1 cellular context compared by ENCODE assay signal in the genomic region with DNA sequence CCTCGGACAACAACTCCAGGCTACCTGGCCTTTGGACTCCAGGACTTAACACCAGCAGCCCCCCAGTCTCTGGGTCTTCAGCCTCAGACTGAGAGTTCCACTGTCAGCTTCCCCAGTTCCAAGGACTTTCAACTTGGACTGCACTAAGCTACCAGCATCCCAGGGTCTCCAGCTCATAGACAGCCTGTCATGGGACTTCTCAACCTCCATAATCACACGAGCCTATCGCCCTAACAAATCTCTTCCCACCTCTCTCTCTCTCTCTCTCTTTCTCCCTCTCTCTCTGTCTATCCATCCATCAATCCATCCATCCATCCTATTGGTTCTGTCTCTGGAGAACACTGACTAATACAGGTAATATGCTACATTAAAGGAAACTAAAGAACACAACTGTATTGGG.
TF ChIP-seq lines count a peak whose summit lies in the region.

No MANE protein-coding gene starts in this region.

TF ChIP-seq in GM12878, 131 proteins besides CTCF, POLR2A, EP300 and RAD21:
- TF ChIP-seq MEF2A (IDR thresholded peaks at IDR 0.05; ENCODE audit: insufficient read depth, low read depth, low read length) (no peak), SUZ12 (IDR thresholded peaks at IDR 0.05; ENCODE audit: unreplicated experiment) (no peak), RFX5 (IDR thresholded peaks at IDR 0.05; ENCODE audit: low read depth, low read length) (no peak), SREBF2 (IDR thresholded peaks at IDR 0.05; ENCODE audit: low read length) (no peak)
- TF ChIP-seq, protein P1, sequence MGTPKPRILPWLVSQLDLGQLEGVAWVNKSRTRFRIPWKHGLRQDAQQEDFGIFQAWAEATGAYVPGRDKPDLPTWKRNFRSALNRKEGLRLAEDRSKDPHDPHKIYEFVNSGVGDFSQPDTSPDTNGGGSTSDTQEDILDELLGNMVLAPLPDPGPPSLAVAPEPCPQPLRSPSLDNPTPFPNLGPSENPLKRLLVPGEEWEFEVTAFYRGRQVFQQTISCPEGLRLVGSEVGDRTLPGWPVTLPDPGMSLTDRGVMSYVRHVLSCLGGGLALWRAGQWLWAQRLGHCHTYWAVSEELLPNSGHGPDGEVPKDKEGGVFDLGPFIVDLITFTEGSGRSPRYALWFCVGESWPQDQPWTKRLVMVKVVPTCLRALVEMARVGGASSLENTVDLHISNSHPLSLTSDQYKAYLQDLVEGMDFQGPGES (IDR thresholded peaks at IDR 0.05) = no peak
- TF ChIP-seq, protein P2, sequence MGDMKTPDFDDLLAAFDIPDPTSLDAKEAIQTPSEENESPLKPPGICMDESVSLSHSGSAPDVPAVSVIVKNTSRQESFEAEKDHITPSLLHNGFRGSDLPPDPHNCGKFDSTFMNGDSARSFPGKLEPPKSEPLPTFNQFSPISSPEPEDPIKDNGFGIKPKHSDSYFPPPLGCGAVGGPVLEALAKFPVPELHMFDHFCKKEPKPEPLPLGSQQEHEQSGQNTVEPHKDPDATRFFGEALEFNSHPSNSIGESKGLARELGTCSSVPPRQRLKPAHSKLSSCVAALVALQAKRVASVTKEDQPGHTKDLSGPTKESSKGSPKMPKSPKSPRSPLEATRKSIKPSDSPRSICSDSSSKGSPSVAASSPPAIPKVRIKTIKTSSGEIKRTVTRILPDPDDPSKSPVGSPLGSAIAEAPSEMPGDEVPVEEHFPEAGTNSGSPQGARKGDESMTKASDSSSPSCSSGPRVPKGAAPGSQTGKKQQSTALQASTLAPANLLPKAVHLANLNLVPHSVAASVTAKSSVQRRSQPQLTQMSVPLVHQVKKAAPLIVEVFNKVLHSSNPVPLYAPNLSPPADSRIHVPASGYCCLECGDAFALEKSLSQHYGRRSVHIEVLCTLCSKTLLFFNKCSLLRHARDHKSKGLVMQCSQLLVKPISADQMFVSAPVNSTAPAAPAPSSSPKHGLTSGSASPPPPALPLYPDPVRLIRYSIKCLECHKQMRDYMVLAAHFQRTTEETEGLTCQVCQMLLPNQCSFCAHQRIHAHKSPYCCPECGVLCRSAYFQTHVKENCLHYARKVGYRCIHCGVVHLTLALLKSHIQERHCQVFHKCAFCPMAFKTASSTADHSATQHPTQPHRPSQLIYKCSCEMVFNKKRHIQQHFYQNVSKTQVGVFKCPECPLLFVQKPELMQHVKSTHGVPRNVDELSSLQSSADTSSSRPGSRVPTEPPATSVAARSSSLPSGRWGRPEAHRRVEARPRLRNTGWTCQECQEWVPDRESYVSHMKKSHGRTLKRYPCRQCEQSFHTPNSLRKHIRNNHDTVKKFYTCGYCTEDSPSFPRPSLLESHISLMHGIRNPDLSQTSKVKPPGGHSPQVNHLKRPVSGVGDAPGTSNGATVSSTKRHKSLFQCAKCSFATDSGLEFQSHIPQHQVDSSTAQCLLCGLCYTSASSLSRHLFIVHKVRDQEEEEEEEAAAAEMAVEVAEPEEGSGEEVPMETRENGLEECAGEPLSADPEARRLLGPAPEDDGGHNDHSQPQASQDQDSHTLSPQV (IDR thresholded peaks at IDR 0.05) = no peak
- TF ChIP-seq, protein P3, sequence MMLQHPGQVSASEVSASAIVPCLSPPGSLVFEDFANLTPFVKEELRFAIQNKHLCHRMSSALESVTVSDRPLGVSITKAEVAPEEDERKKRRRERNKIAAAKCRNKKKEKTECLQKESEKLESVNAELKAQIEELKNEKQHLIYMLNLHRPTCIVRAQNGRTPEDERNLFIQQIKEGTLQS (IDR thresholded peaks at IDR 0.05; ENCODE audit: borderline replicate concordance, extremely low read depth, low read depth, low read length) = no peak
- TF ChIP-seq, protein P4, sequence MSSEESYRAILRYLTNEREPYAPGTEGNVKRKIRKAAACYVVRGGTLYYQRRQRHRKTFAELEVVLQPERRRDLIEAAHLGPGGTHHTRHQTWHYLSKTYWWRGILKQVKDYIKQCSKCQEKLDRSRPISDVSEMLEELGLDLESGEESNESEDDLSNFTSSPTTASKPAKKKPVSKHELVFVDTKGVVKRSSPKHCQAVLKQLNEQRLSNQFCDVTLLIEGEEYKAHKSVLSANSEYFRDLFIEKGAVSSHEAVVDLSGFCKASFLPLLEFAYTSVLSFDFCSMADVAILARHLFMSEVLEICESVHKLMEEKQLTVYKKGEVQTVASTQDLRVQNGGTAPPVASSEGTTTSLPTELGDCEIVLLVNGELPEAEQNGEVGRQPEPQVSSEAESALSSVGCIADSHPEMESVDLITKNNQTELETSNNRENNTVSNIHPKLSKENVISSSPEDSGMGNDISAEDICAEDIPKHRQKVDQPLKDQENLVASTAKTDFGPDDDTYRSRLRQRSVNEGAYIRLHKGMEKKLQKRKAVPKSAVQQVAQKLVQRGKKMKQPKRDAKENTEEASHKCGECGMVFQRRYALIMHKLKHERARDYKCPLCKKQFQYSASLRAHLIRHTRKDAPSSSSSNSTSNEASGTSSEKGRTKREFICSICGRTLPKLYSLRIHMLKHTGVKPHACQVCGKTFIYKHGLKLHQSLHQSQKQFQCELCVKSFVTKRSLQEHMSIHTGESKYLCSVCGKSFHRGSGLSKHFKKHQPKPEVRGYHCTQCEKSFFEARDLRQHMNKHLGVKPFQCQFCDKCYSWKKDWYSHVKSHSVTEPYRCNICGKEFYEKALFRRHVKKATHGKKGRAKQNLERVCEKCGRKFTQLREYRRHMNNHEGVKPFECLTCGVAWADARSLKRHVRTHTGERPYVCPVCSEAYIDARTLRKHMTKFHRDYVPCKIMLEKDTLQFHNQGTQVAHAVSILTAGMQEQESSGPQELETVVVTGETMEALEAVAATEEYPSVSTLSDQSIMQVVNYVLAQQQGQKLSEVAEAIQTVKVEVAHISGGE (CRISPR knock-in tag; IDR thresholded peaks at IDR 0.05) = no peak
